In the genomic region with DNA sequence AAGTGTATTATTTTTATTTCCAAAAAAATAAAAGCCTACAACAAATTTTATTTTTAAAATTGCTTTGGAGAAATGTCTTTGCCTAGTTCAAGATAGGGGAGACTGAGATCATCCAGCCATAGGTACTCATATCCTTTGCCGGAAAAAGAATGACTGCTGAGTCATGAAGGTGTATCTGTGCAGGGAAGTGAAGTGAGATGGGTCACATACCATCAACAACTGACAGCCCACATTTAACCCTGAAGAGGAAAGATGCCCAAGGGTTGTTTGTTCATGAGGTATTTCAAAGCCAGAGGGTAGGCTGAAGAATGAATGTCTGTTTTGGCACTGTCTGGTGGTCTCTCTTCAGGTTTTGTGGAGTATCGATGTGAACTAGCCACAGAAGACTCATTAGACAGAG, we compare ENCODE assay signal across 23 cellular contexts.
"Had no signal": no experiment of that assay in that cellular context is flagged by ENCODE, and none has a peak within 500 bp of the region (broad histone marks: within the 10 kb centered on the region; RNA-seq: fewer than 3 reads in every experiment).

No MANE protein-coding gene starts in this region.

- H3K9me3 Mint-ChIP-seq: activated naive CD4-positive, alpha-beta T cell treated with anti-CD3 and anti-CD28 coated beads, Interleukin-2, amount 50 U/mL, for 24 hours had no signal

- H3K9me3 ChIP-seq: ascending aorta, left lung, right lobe of liver, uterus had no signal

- DNase-seq: activated CD4-positive, alpha-beta T cell treated with anti-CD3 and anti-CD28 coated beads for 48 hours; activated CD8-positive, alpha-beta memory T cell treated with anti-CD3 and anti-CD28 coated beads, Interleukin-2, amount 50 U/mL, for 4 hours; activated effector memory CD4-positive, alpha-beta T cell treated with Interleukin-2 at 50 U/mL for 16 hours; activated T-cell treated with anti-CD3 and anti-CD28 coated beads, Interleukin-2, amount 50 U/mL, for 48 hours; cerebellar nuclear complex; cortex of kidney; effector memory CD4-positive, alpha-beta T cell; foreskin fibroblast; hippocampal formation; kidney; left lung; mucosa of descending colon; naive B cell; right lobe of liver; small intestine; stimulated activated CD4-positive, alpha-beta T cell treated with anti-CD3 and anti-CD28 coated beads, Interleukin-15, amount 100 ng/mL, for 24 hours; stimulated activated CD4-positive, alpha-beta T cell treated with anti-CD3 and anti-CD28 coated beads, Interleukin-2, amount 100 ng/mL, for 48 hours; uterus had no signal

- H3K27me3 ChIP-seq: ascending aorta, left lung, right lobe of liver, tibial nerve, uterus had no signal

- H3K27ac Mint-ChIP-seq: activated naive CD4-positive, alpha-beta T cell treated with anti-CD3 and anti-CD28 coated beads, Interleukin-2, amount 50 U/mL, for 24 hours; naive B cell; stimulated activated naive CD8-positive, alpha-beta T cell treated with anti-CD3 and anti-CD28 coated beads, Interleukin-15, Interleukin-2, amounts not matched to agents 100 ng/mL and 50 ng/mL, for 24 hours had no signal

- H3K27ac ChIP-seq: ascending aorta, left lung, right lobe of liver, tibial nerve, uterus had no signal

- H3K4me1 ChIP-seq: right lobe of liver, uterus had no signal

- H3K36me3 ChIP-seq: ascending aorta, left lung, right lobe of liver, tibial nerve, uterus had no signal

- H3K4me3 Mint-ChIP-seq: activated naive CD4-positive, alpha-beta T cell treated with anti-CD3 and anti-CD28 coated beads, Interleukin-2, amount 50 U/mL, for 24 hours; naive B cell; neural crest cell; stimulated activated naive CD8-positive, alpha-beta T cell treated with anti-CD3 and anti-CD28 coated beads, Interleukin-15, Interleukin-2, amounts not matched to agents 100 ng/mL and 50 ng/mL, for 24 hours had no signal

- H3K4me3 ChIP-seq: ascending aorta, left lung, mucosa of descending colon, right lobe of liver, tibial nerve, uterus had no signal

- ATAC-seq: left lung, mucosa of descending colon, right lobe of liver had no signal
